In the genomic region with DNA sequence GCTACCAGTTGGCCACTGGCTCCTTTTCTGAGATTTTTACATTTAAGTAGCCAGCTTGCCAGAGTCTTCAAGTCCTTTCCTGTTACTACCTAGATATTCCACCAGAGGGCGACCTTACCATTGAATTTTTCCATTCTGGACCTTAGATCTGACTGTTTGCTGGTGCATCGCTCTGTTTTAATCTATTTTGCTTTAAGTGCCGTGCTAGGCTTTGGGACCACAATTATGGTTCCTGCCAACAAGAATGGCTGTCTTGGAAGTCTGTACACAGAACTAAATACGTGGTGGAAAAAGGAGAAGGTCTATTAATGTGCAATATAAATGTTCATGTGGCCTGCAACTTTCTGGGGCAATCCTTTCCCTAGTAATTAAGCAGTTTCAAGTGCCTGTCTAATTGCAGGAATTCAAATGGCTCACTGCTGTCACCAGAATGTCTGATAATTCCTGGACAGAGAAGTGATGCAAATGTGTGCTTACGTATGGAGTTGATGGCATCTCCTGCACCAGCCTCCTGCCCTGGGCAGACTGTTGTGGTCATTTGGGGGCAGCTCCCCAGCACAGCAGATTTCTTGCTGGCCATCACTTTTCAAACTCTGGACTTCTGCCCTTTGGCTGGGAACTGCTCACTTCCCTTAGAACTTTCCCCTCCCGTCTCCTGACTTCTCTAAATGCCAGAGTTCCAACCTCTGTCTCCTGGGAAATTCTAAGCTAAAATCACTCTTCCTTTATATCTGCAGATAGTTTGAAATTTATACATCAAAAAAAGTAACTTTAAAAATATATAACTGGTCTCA, we compare ENCODE assay signal across 8 cellular contexts. TPM values are rescaled to one million over a fixed set of nuclear protein-coding genes. Genes with fewer than 3 reads are reported as not detected.
DNase-seq lines count a peak whose midpoint lies in the region; ATAC-seq and TF ChIP-seq lines count a peak whose summit lies in the region.

No MANE protein-coding gene starts in this region.

- DNase-seq in activated naive CD4-positive, alpha-beta T cell treated with anti-CD3 and anti-CD28 coated beads for 36 hours = peak; percentile 64
- no peak for DNase-seq in activated naive CD4-positive, alpha-beta T cell (lab: John Stamatoyannopoulos, UW)
- DNase-seq in NCI-H1092 treated with DMSO at 0.1 percent for 48 hours (lab: John Stamatoyannopoulos, UW) = peak; percentile 63
- peak; percentile 18 for DNase-seq in SIG-M5 (lab: John Stamatoyannopoulos, UW)
- peak; percentile 72 for DNase-seq in MCF 10A (ENCODE audit: unreplicated experiment)
- peak; percentile 76 for DNase-seq in iPS-NIHi7 (ENCODE audit: extremely low spot score)
- DNase-seq in stimulated activated CD4-positive, alpha-beta T cell treated with anti-CD3 and anti-CD28 coated beads, Interleukin-1b, Interleukin-23, amount 100 ng/mL, for 24 hours (ENCODE audit: low read depth in 4 of 4, low spot score in 1 of 4) = peak in 3 of 4 experiments; percentile 20 to 27 (median 24)

- CTCF ChIA-PET in activated naive CD4-positive, alpha-beta T cell treated with anti-CD3 and anti-CD28 coated beads for 36 hours (lab: Charles Lee) = interaction anchor here (0.6 to 3.3 kb wide), 25 partner anchors 14 to 329 kb away, joined by 3 to 11 read pairs (median 5); a partner anchor contains a TSS
- CTCF ChIA-PET in MCF 10A (lab: Yijun Ruan, JAX) = interaction anchor here (0.6 to 4.8 kb wide), 23 partner anchors 10 to 761 kb away, joined by 3 to 63 read pairs (median 4); no protein-coding TSS in a partner anchor

- POLR2A ChIA-PET in MCF 10A (lab: Yijun Ruan, JAX) = interaction anchor here (0.7 to 1.3 kb wide), 3 partner anchors 115 to 233 kb away, joined by 3 to 7 read pairs (median 3); no protein-coding TSS in a partner anchor

- H3K36me3 Mint-ChIP-seq in activated naive CD4-positive, alpha-beta T cell treated with anti-CD3 and anti-CD28 coated beads for 36 hours (ENCODE audit: low read depth) = no peaks in the 10 kb centered on the region
- H3K36me3 Mint-ChIP-seq in MCF 10A (ENCODE audit: insufficient read depth, unreplicated experiment) = no peaks in the 10 kb centered on the region

- H3K4me3 Mint-ChIP-seq in activated naive CD4-positive, alpha-beta T cell treated with anti-CD3 and anti-CD28 coated beads for 36 hours = no peak overlapping the region
- H3K4me3 Mint-ChIP-seq in MCF 10A (ENCODE audit: unreplicated experiment) = no peak overlapping the region

- no peak overlapping the region for H3K27ac Mint-ChIP-seq in activated naive CD4-positive, alpha-beta T cell treated with anti-CD3 and anti-CD28 coated beads for 36 hours
- H3K27ac Mint-ChIP-seq in MCF 10A (ENCODE audit: low read depth, unreplicated experiment) = no peak overlapping the region

- no TSS peak for BruUV-seq in MCF 10A (replicated peaks; lab: Mats Ljungman, UMichigan)

- no peaks in the 10 kb centered on the region for H3K9me3 Mint-ChIP-seq in activated naive CD4-positive, alpha-beta T cell treated with anti-CD3 and anti-CD28 coated beads for 36 hours
- H3K9me3 Mint-ChIP-seq in MCF 10A (ENCODE audit: unreplicated experiment) = no peaks in the 10 kb centered on the region

- no peaks in the 10 kb centered on the region for H3K27me3 Mint-ChIP-seq in activated naive CD4-positive, alpha-beta T cell treated with anti-CD3 and anti-CD28 coated beads for 36 hours (ENCODE audit: low read depth)
- peaks cover 98% of the 10 kb centered on the region for H3K27me3 Mint-ChIP-seq in MCF 10A (ENCODE audit: insufficient read depth, unreplicated experiment)

- intact Hi-C loops in activated naive CD4-positive, alpha-beta T cell treated with anti-CD3 and anti-CD28 coated beads for 36 hours (cut with micrococcal nuclease) = loop anchor here (1.0 to 5.0 kb wide), 4 partner anchors 68 to 233 kb away; no protein-coding TSS in a partner anchor
- intact Hi-C loops in MCF 10A (cut with micrococcal nuclease) = loop anchor here (1.0 to 2.0 kb wide), 4 partner anchors 67 to 233 kb away; no protein-coding TSS in a partner anchor

- peaks cover 12% of the 10 kb centered on the region for H3K4me1 Mint-ChIP-seq in activated naive CD4-positive, alpha-beta T cell treated with anti-CD3 and anti-CD28 coated beads for 36 hours (ENCODE audit: low read depth)
- H3K4me1 Mint-ChIP-seq in MCF 10A (ENCODE audit: insufficient read depth, unreplicated experiment) = no peaks in the 10 kb centered on the region

- no peak for ATAC-seq in GM21723 (IDR thresholded peaks at IDR 0.05; ENCODE audit: unreplicated experiment)

- peak; percentile 62 for TF ChIP-seq CTCF in MCF 10A (IDR thresholded peaks at IDR 0.05; ENCODE audit: unreplicated experiment)

RNA-seq across cellular contexts. Expression of a gene that starts 5.6 kb away (rescaled TPM):
- 1 to 10 TPM; 1.4 to 1.6 TPM for total RNA-seq in activated naive CD4-positive, alpha-beta T cell treated with anti-CD3 and anti-CD28 coated beads for 36 hours
- not detected in 2 replicates for total RNA-seq in MCF 10A (2022)

RNA-seq across cellular contexts. Expression of a gene that starts 46.6 kb away (rescaled TPM):
- total RNA-seq in activated naive CD4-positive, alpha-beta T cell treated with anti-CD3 and anti-CD28 coated beads for 36 hours = 100 to 1,000 TPM; 168 to 197 TPM
- 201 and 223 TPM in 2 replicates for total RNA-seq in MCF 10A (2022)

RNA-seq across cellular contexts. Expression of a gene that starts 58.4 kb away (rescaled TPM):
- total RNA-seq in activated naive CD4-positive, alpha-beta T cell treated with anti-CD3 and anti-CD28 coated beads for 36 hours = 10 to 100 TPM; 12.1 to 15.3 TPM
- total RNA-seq in MCF 10A (2022) = not detected in 2 replicates

Comparison
In these comparisons a context has a peak if more than half of its experiments do, and no peak if none do; other contexts are left out.
1. DNase-seq: peak in activated naive CD4-positive, alpha-beta T cell treated with anti-CD3 and anti-CD28 coated beads for 36 hours (single experiment), NCI-H1092 treated with DMSO at 0.1 percent for 48 hours (single experiment), SIG-M5 (single experiment), MCF 10A (single experiment), iPS-NIHi7 (single experiment) and stimulated activated CD4-positive, alpha-beta T cell treated with anti-CD3 and anti-CD28 coated beads, Interleukin-1b, Interleukin-23, amount 100 ng/mL, for 24 hours (3 of 4); none in activated naive CD4-positive, alpha-beta T cell (0 of 4).
2. RNA of a gene that starts 58.4 kb away (total RNA-seq): 12.1 to 15.3 TPM in activated naive CD4-positive, alpha-beta T cell treated with anti-CD3 and anti-CD28 coated beads for 36 hours; not detected in MCF 10A; every median in the first group is over 10 times any median in the second.